ENCODE assay signal across 26 cellular contexts in genomic region chr1:182877331-182877730, GRCh38.
"Had no signal": no experiment of that assay in that cellular context is flagged by ENCODE, and none has a peak within 500 bp of the region (broad histone marks: within the 10 kb centered on the region; RNA-seq: fewer than 3 reads in every experiment).

No MANE protein-coding gene starts in this region.

- H3K9me3 Mint-ChIP-seq: activated CD4-positive, alpha-beta T cell treated with anti-CD3 and anti-CD28 coated beads, Interleukin-2, amount 10 ng/mL, durations not matched to agents 7 days and 5 days; activated naive CD4-positive, alpha-beta T cell treated with anti-CD3 and anti-CD28 coated beads, Interleukin-2, amount 10 ng/mL, durations not matched to agents 7 days and 5 days; naive B cell; nephron progenitor cell; type B pancreatic cell had no signal

- H3K27ac ChIP-seq: adrenal gland, body of pancreas, left ventricle myocardium inferior, neutrophil, right lobe of liver, SK-N-MC, skin epidermis, uterus had no signal

- FAIRE-seq: colon, frontal cortex, islet of Langerhans had no signal

- H3K4me1 ChIP-seq: adrenal gland, body of pancreas, left ventricle myocardium inferior, right lobe of liver, uterus had no signal

- H3K27me3 ChIP-seq: adrenal gland, body of pancreas, neutrophil, right lobe of liver, uterus had no signal

- H3K36me3 ChIP-seq: uterus had no signal

- H3K4me3 ChIP-seq: adrenal gland, body of pancreas, left ventricle myocardium inferior, mucosa of descending colon, right lobe of liver, SK-N-MC, skin epidermis, uterus had no signal

- DNase-seq: activated CD4-positive, alpha-beta T cell treated with anti-CD3 and anti-CD28 coated beads, Interleukin-2, amount 10 ng/mL, durations not matched to agents 7 days and 5 days; activated CD4-positive, CD25-positive, alpha-beta regulatory T cell treated with anti-CD3 and anti-CD28 coated beads, Interleukin-2, amount 50 U/mL, for 72 hours; activated CD8-positive, alpha-beta memory T cell treated with anti-CD3 and anti-CD28 coated beads, Interleukin-2, amount 50 U/mL, for 4 hours; activated effector memory CD4-positive, alpha-beta T cell treated with Interleukin-2 at 50 U/mL for 16 hours; activated naive CD4-positive, alpha-beta T cell treated with anti-CD3 and anti-CD28 coated beads, Interleukin-2, amount 10 ng/mL, durations not matched to agents 7 days and 5 days; adrenal gland; aorta; body of pancreas; effector CD8-positive, alpha-beta T cell; left ventricle myocardium inferior; mucosa of descending colon; naive B cell; nephron progenitor cell; right lobe of liver; stimulated activated CD4-positive, alpha-beta T cell treated with anti-CD3 and anti-CD28 coated beads, Interleukin-12 subunit alpha, Interleukin-12 subunit beta, amount 100 ng/mL, for 4 hours; stimulated activated CD4-positive, alpha-beta T cell treated with anti-CD3 and anti-CD28 coated beads, Interleukin-4, amount 100 ng/mL, for 1 hour; substantia nigra; T1000; uterus had no signal

- H3K9me3 ChIP-seq: adrenal gland, body of pancreas, left ventricle myocardium inferior, mucosa of descending colon, neutrophil, right lobe of liver, uterus had no signal

- ATAC-seq: body of pancreas, mucosa of descending colon, right lobe of liver had no signal

- H3K27ac Mint-ChIP-seq: activated CD4-positive, alpha-beta T cell treated with anti-CD3 and anti-CD28 coated beads, Interleukin-2, amount 10 ng/mL, durations not matched to agents 7 days and 5 days; activated naive CD4-positive, alpha-beta T cell treated with anti-CD3 and anti-CD28 coated beads, Interleukin-2, amount 10 ng/mL, durations not matched to agents 7 days and 5 days; nephron progenitor cell; type B pancreatic cell had no signal

- H3K4me3 Mint-ChIP-seq: activated CD4-positive, alpha-beta T cell treated with anti-CD3 and anti-CD28 coated beads, Interleukin-2, amount 10 ng/mL, durations not matched to agents 7 days and 5 days; activated naive CD4-positive, alpha-beta T cell treated with anti-CD3 and anti-CD28 coated beads, Interleukin-2, amount 10 ng/mL, durations not matched to agents 7 days and 5 days; naive B cell; nephron progenitor cell; type B pancreatic cell had no signal

- H3K4me1 Mint-ChIP-seq: activated naive CD4-positive, alpha-beta T cell treated with anti-CD3 and anti-CD28 coated beads, Interleukin-2, amount 10 ng/mL, durations not matched to agents 7 days and 5 days; nephron progenitor cell had no signal

- H3K27me3 Mint-ChIP-seq: activated CD4-positive, alpha-beta T cell treated with anti-CD3 and anti-CD28 coated beads, Interleukin-2, amount 10 ng/mL, durations not matched to agents 7 days and 5 days; activated naive CD4-positive, alpha-beta T cell treated with anti-CD3 and anti-CD28 coated beads, Interleukin-2, amount 10 ng/mL, durations not matched to agents 7 days and 5 days; naive B cell; type B pancreatic cell had no signal
